20 cellular contexts compared by ENCODE assay signal in genomic region chr17:27199948-27200347, GRCh38.
A peak's percentile ranks its signal among the peaks of the same experiment; 100 is the strongest.
DNase-seq lines count a peak whose midpoint lies in the region; ATAC-seq and TF ChIP-seq lines count a peak whose summit lies in the region.
"Had no signal": no experiment of that assay in that cellular context is flagged by ENCODE, and none has a peak within 500 bp of the region (broad histone marks: within the 10 kb centered on the region; RNA-seq: fewer than 3 reads in every experiment).

No MANE protein-coding gene starts in this region.

- H3K27me3 Mint-ChIP-seq in activated CD4-positive, alpha-beta memory T cell treated with anti-CD3 and anti-CD28 coated beads, Interleukin-2, amount 10 ng/mL, durations not matched to agents 7 days and 5 days, result no peaks in the 10 kb centered on the region
- no peaks in the 10 kb centered on the region for H3K27me3 Mint-ChIP-seq in activated CD4-positive, alpha-beta memory T cell treated with anti-CD3 and anti-CD28 coated beads for 36 hours
- H3K27me3 Mint-ChIP-seq in natural killer cell (ENCODE audit: low read depth in 2 of 2), result peaks cover 4 to 9% of the 10 kb centered on the region in 2 donors
- H3K27me3 Mint-ChIP-seq: CD4-positive, alpha-beta memory T cell had no signal

- CTCF ChIA-PET in activated CD4-positive, alpha-beta memory T cell treated with anti-CD3 and anti-CD28 coated beads, Interleukin-2, amount 10 ng/mL, durations not matched to agents 7 days and 5 days (lab: Charles Lee), result interaction anchor here (1.0 kb wide), 1 partner anchor 133 kb away, joined by 3 read pairs; no protein-coding TSS in a partner anchor
- CTCF ChIA-PET in activated CD4-positive, alpha-beta memory T cell treated with anti-CD3 and anti-CD28 coated beads for 36 hours (lab: Charles Lee), result interaction anchor here (1.2 kb wide), 1 partner anchor 133 kb away, joined by 5 read pairs; no protein-coding TSS in a partner anchor

- peaks cover 2% of the 10 kb centered on the region for H3K9me3 Mint-ChIP-seq in activated CD4-positive, alpha-beta memory T cell treated with anti-CD3 and anti-CD28 coated beads, Interleukin-2, amount 10 ng/mL, durations not matched to agents 7 days and 5 days
- H3K9me3 Mint-ChIP-seq in activated CD4-positive, alpha-beta memory T cell treated with anti-CD3 and anti-CD28 coated beads for 36 hours, result no peaks in the 10 kb centered on the region
- H3K9me3 Mint-ChIP-seq in natural killer cell, result no peaks in the 10 kb centered on the region
- H3K9me3 Mint-ChIP-seq: CD4-positive, alpha-beta memory T cell had no signal

- peaks cover 15% of the 10 kb centered on the region for H3K4me1 Mint-ChIP-seq in activated CD4-positive, alpha-beta memory T cell treated with anti-CD3 and anti-CD28 coated beads, Interleukin-2, amount 10 ng/mL, durations not matched to agents 7 days and 5 days
- no peaks in the 10 kb centered on the region for H3K4me1 Mint-ChIP-seq in activated CD4-positive, alpha-beta memory T cell treated with anti-CD3 and anti-CD28 coated beads for 36 hours (ENCODE audit: low read depth)
- peaks cover 9 to 18% of the 10 kb centered on the region in 2 donors for H3K4me1 Mint-ChIP-seq in natural killer cell

- no peak overlapping the region for H3K27ac Mint-ChIP-seq in activated CD4-positive, alpha-beta memory T cell treated with anti-CD3 and anti-CD28 coated beads, Interleukin-2, amount 10 ng/mL, durations not matched to agents 7 days and 5 days
- H3K27ac Mint-ChIP-seq in activated CD4-positive, alpha-beta memory T cell treated with anti-CD3 and anti-CD28 coated beads for 36 hours, result no peak overlapping the region
- peak overlapping the region in 1 of 2 donors; percentile 38 for H3K27ac Mint-ChIP-seq in natural killer cell
- H3K27ac Mint-ChIP-seq: CD4-positive, alpha-beta memory T cell had no signal

- no peaks in the 10 kb centered on the region for H3K36me3 Mint-ChIP-seq in activated CD4-positive, alpha-beta memory T cell treated with anti-CD3 and anti-CD28 coated beads, Interleukin-2, amount 10 ng/mL, durations not matched to agents 7 days and 5 days (ENCODE audit: low read depth)
- H3K36me3 Mint-ChIP-seq in activated CD4-positive, alpha-beta memory T cell treated with anti-CD3 and anti-CD28 coated beads for 36 hours, result no peaks in the 10 kb centered on the region
- no peaks in the 10 kb centered on the region for H3K36me3 Mint-ChIP-seq in natural killer cell
- H3K36me3 Mint-ChIP-seq: CD4-positive, alpha-beta memory T cell had no signal

- POLR2A ChIA-PET in activated CD4-positive, alpha-beta memory T cell treated with anti-CD3 and anti-CD28 coated beads, Interleukin-2, amount 10 ng/mL, durations not matched to agents 7 days and 5 days (lab: Charles Lee), result no interaction called here
- POLR2A ChIA-PET in activated CD4-positive, alpha-beta memory T cell treated with anti-CD3 and anti-CD28 coated beads for 36 hours (lab: Charles Lee), result no interaction called here

- no peak overlapping the region for H3K4me3 Mint-ChIP-seq in activated CD4-positive, alpha-beta memory T cell treated with anti-CD3 and anti-CD28 coated beads, Interleukin-2, amount 10 ng/mL, durations not matched to agents 7 days and 5 days
- no peak overlapping the region for H3K4me3 Mint-ChIP-seq in activated CD4-positive, alpha-beta memory T cell treated with anti-CD3 and anti-CD28 coated beads for 36 hours
- H3K4me3 Mint-ChIP-seq in natural killer cell, result peak overlapping the region; percentile 43
- H3K4me3 Mint-ChIP-seq: CD4-positive, alpha-beta memory T cell had no signal

- intact Hi-C loops in activated CD4-positive, alpha-beta memory T cell treated with anti-CD3 and anti-CD28 coated beads for 36 hours (cut with micrococcal nuclease), result loop anchor here (5.0 kb wide), 1 partner anchor 1077 kb away; no protein-coding TSS in a partner anchor
- intact Hi-C loops in natural killer cell (cut with micrococcal nuclease), result no loop called here

- no peak overlapping the region for H3K4me3 ChIP-seq in fibroblast of mammary gland (ENCODE audit: control insufficient read depth, low read depth, low read length)
- H3K4me3 ChIP-seq: GM12878 had no signal

- TF ChIP-seq CTCF in fibroblast of mammary gland (conservative IDR thresholded peaks at IDR 0.05; ENCODE audit: control insufficient read depth, insufficient read depth, low read depth, low read length) (no peak), natural killer cell (IDR thresholded peaks at IDR 0.05) (no peak)

- DNase-seq in activated CD4-positive, alpha-beta memory T cell treated with anti-CD3 and anti-CD28 coated beads, Interleukin-2, amount 10 ng/mL, durations not matched to agents 7 days and 5 days, result peak; percentile 26
- DNase-seq in activated CD4-positive, alpha-beta memory T cell treated with anti-CD3 and anti-CD28 coated beads for 36 hours, result no peak
- DNase-seq in RPMI7951 (ENCODE audit: low read depth) (peak; percentile 32), fibroblast of mammary gland (ENCODE audit: low read depth) (peak; percentile 1), natural killer cell (no peak)
- DNase-seq: 8988T; CD4-positive, alpha-beta memory T cell; DMS79; GDM1; GOT3; MM.1S; NCI-H1092 treated with DMSO at 0.1 percent for 48 hours; NCI-H2081 treated with DMSO at 0.1 percent for 48 hours; NCI-H524; SHP77 had no signal

- ATAC-seq in natural killer cell, result peak; percentile 37 to 62 (median 54)
- ATAC-seq in HG02981 (IDR thresholded peaks at IDR 0.05; ENCODE audit: unreplicated experiment), result no peak
- ATAC-seq in HG02588 (IDR thresholded peaks at IDR 0.05; ENCODE audit: unreplicated experiment), result no peak
- ATAC-seq in HG03342 (IDR thresholded peaks at IDR 0.05; ENCODE audit: unreplicated experiment), result no peak
- ATAC-seq: GM12878, HepG2 had no signal

Comparison
In these comparisons a context has a peak if more than half of its experiments do, and no peak if none do; other contexts are left out.
1. DNase-seq: peak in activated CD4-positive, alpha-beta memory T cell treated with anti-CD3 and anti-CD28 coated beads, Interleukin-2, amount 10 ng/mL, durations not matched to agents 7 days and 5 days (single experiment), RPMI7951 (single experiment) and fibroblast of mammary gland (single experiment); none in activated CD4-positive, alpha-beta memory T cell treated with anti-CD3 and anti-CD28 coated beads for 36 hours (single experiment) and natural killer cell (single experiment).
2. ATAC-seq: peak in natural killer cell (3 of 3); none in HG02981 (single experiment), HG02588 (single experiment) and HG03342 (single experiment).